ENCODE assay signal across 1 cellular context in the genomic region with DNA sequence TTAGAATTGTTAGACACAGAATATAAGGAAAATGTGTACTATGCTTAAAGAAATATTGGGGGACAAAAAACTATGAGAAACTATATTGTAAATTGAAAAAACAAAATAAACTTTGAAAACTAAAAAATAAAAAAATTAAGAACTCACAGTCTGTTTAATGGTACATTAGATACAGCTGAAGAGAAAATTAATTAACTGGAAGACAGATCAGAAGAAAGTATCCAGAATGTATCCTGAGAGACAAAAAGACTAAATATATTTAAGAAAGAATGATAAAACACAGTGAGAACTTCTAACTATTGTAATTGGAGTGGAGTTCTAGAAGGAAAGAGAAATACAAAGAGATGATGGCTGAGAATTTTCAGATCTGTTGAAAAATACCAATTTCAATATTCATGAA.
TF ChIP-seq lines count a peak whose summit lies in the region.

No MANE protein-coding gene starts in this region.

TF ChIP-seq in GM23338, 12 proteins besides CTCF, POLR2A, EP300 and RAD21 (continued from another document):
- TF ChIP-seq, protein P1, sequence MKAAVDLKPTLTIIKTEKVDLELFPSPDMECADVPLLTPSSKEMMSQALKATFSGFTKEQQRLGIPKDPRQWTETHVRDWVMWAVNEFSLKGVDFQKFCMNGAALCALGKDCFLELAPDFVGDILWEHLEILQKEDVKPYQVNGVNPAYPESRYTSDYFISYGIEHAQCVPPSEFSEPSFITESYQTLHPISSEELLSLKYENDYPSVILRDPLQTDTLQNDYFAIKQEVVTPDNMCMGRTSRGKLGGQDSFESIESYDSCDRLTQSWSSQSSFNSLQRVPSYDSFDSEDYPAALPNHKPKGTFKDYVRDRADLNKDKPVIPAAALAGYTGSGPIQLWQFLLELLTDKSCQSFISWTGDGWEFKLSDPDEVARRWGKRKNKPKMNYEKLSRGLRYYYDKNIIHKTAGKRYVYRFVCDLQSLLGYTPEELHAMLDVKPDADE (IDR thresholded peaks at IDR 0.05) = no peak
- TF ChIP-seq ZNF331 (CRISPR knock-in tag; IDR thresholded peaks at IDR 0.05; ENCODE audit: low read depth) (no peak), POLR2AphosphoS5 (IDR thresholded peaks at IDR 0.05; ENCODE audit: low read depth) (no peak), EZH2phosphoT487 (IDR thresholded peaks at IDR 0.05; ENCODE audit: unreplicated experiment) (no peak), JUNB (IDR thresholded peaks at IDR 0.05; ENCODE audit: unreplicated experiment) (no peak), CREB1 (CRISPR knock-in tag; IDR thresholded peaks at IDR 0.05; ENCODE audit: low read depth) (no peak), STAT1 (IDR thresholded peaks at IDR 0.05; ENCODE audit: unreplicated experiment) (no peak), ZNF114 (CRISPR knock-in tag; IDR thresholded peaks at IDR 0.05) (no peak), EZH2 (IDR thresholded peaks at IDR 0.05; ENCODE audit: low read depth, unreplicated experiment) (no peak)
- TF ChIP-seq, protein P2, sequence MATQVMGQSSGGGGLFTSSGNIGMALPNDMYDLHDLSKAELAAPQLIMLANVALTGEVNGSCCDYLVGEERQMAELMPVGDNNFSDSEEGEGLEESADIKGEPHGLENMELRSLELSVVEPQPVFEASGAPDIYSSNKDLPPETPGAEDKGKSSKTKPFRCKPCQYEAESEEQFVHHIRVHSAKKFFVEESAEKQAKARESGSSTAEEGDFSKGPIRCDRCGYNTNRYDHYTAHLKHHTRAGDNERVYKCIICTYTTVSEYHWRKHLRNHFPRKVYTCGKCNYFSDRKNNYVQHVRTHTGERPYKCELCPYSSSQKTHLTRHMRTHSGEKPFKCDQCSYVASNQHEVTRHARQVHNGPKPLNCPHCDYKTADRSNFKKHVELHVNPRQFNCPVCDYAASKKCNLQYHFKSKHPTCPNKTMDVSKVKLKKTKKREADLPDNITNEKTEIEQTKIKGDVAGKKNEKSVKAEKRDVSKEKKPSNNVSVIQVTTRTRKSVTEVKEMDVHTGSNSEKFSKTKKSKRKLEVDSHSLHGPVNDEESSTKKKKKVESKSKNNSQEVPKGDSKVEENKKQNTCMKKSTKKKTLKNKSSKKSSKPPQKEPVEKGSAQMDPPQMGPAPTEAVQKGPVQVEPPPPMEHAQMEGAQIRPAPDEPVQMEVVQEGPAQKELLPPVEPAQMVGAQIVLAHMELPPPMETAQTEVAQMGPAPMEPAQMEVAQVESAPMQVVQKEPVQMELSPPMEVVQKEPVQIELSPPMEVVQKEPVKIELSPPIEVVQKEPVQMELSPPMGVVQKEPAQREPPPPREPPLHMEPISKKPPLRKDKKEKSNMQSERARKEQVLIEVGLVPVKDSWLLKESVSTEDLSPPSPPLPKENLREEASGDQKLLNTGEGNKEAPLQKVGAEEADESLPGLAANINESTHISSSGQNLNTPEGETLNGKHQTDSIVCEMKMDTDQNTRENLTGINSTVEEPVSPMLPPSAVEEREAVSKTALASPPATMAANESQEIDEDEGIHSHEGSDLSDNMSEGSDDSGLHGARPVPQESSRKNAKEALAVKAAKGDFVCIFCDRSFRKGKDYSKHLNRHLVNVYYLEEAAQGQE (IDR thresholded peaks at IDR 0.05; ENCODE audit: unreplicated experiment) = no peak
TF ChIP-seq in GM23338: peak in this region for 0.
